9 cellular contexts compared by ENCODE assay signal in genomic region chr4:186132577-186133277, GRCh38. TPM values are rescaled to one million over a fixed set of nuclear protein-coding genes. Genes with fewer than 3 reads are reported as not detected.
DNase-seq lines count a peak whose midpoint lies in the region; FAIRE-seq and TF ChIP-seq lines count a peak whose summit lies in the region.
"Had no signal": no experiment of that assay in that cellular context is flagged by ENCODE, and none has a peak within 500 bp of the region (broad histone marks: within the 10 kb centered on the region; RNA-seq: fewer than 3 reads in every experiment).

No MANE protein-coding gene starts in this region.

- H3K27me3 ChIP-seq in HUES64 (ENCODE audit: insufficient read depth, low read length): no peaks in the 10 kb centered on the region
- H3K27me3 ChIP-seq in bronchial epithelial cell (ENCODE audit: control insufficient read depth, insufficient read depth, low read length): no peaks in the 10 kb centered on the region

- no peak overlapping the region for H3K27ac Mint-ChIP-seq in neural crest cell (ENCODE audit: unreplicated experiment)

- TF ChIP-seq CTCF in GM12873 (IDR thresholded peaks at IDR 0.05; ENCODE audit: insufficient read depth, low read depth, low read length, missing control alignments) (peak; percentile 41), bronchial epithelial cell (IDR thresholded peaks at IDR 0.05; ENCODE audit: insufficient read depth, low read length, severe bottlenecking) (peak; percentile 23), neural crest cell (conservative IDR thresholded peaks at IDR 0.05) (peak; percentile 55)

- no peaks in the 10 kb centered on the region for H3K9me3 Mint-ChIP-seq in neural crest cell

- H3K4me3 Mint-ChIP-seq in neural crest cell: peak overlapping the region; percentile 6

- H3K36me3 Mint-ChIP-seq in neural crest cell (ENCODE audit: low read depth): no peaks in the 10 kb centered on the region

- no peaks in the 10 kb centered on the region for H3K36me3 ChIP-seq in HUES64 (ENCODE audit: insufficient read depth, low read length)
- no peaks in the 10 kb centered on the region for H3K36me3 ChIP-seq in bronchial epithelial cell (ENCODE audit: control insufficient read depth, insufficient read depth, low read length)

- H3K9me3 ChIP-seq in HUES64 (ENCODE audit: insufficient read depth, low read depth, low read length): no peaks in the 10 kb centered on the region

- H3K4me1 ChIP-seq in HUES64 (ENCODE audit: insufficient read depth, low read length): peaks cover 20% of the 10 kb centered on the region; the same call in 1 of the 2 replicates

- H3K4me1 Mint-ChIP-seq in neural crest cell: peaks cover 21% of the 10 kb centered on the region

- 0 out of 2 replicates have a peak overlapping the region, but pooled peaks have one; percentile 2 for H3K27ac ChIP-seq in HUES64 (ENCODE audit: low read depth, low read length)

- 13% methylated on average over 3 of the region's 4 CpGs for WGBS in HUES64

- H3K9ac ChIP-seq in HUES64 (ENCODE audit: low read depth, low read length): no peak overlapping the region

- H3K27me3 Mint-ChIP-seq in neural crest cell (ENCODE audit: low read depth): no peaks in the 10 kb centered on the region

- DNase-seq in bronchial epithelial cell (ENCODE audit: low read depth): peak; percentile 59
- DNase-seq in neural crest cell (ENCODE audit: low read depth, low spot score): peak; percentile 28
- DNase-seq in activated CD8-positive, alpha-beta memory T cell treated with anti-CD3 and anti-CD28 coated beads for 24 hours: no peak
- DNase-seq in NCI-H2171 treated with DMSO at 0.1 percent for 48 hours (lab: John Stamatoyannopoulos, UW): no peak
- DNase-seq in GM19238 (ENCODE audit: insufficient read length, low spot score): no peak
- no peak for DNase-seq in OCI-M2 (lab: John Stamatoyannopoulos, UW; ENCODE audit: unreplicated experiment)
- DNase-seq: NCI-H187 had no signal

- FAIRE-seq in bronchial epithelial cell (lab: Jason Lieb, UNC): no peak

- H3K4me3 ChIP-seq in HUES64 (ENCODE audit: low read length) (no peak overlapping the region), bronchial epithelial cell (ENCODE audit: low read depth, low read length) (no peak overlapping the region)

RNA-seq across cellular contexts. Expression of gene FAM149A, which starts 28.2 kb away (rescaled TPM):
- 5.2 TPM for polyA plus RNA-seq in HUES64 (2013, experiment 1 of 2)
- 4.4 TPM for polyA plus RNA-seq in HUES64 (2013, experiment 2 of 2)
- 0.26 and 0.64 TPM in 2 replicates for total RNA-seq in bronchial epithelial cell
- 4.5 and 5.6 TPM in 2 replicates for total RNA-seq in neural crest cell

RNA-seq across cellular contexts. Expression of gene CYP4V2, which starts 58.6 kb away (rescaled TPM):
- polyA plus RNA-seq in HUES64 (2013, experiment 1 of 2): 1.4 TPM
- polyA plus RNA-seq in HUES64 (2013, experiment 2 of 2): 1.8 TPM
- 2.2 and 7.4 TPM in 2 replicates for total RNA-seq in bronchial epithelial cell
- 6.4 and 7.1 TPM in 2 replicates for total RNA-seq in neural crest cell

Comparison
In these comparisons a context has a peak if more than half of its experiments do, and no peak if none do; other contexts are left out.
1. DNase-seq: peak in bronchial epithelial cell (single experiment) and neural crest cell (single experiment); none in activated CD8-positive, alpha-beta memory T cell treated with anti-CD3 and anti-CD28 coated beads for 24 hours (single experiment), NCI-H2171 treated with DMSO at 0.1 percent for 48 hours (single experiment), GM19238 (single experiment) and OCI-M2 (single experiment).
2. Peak in every context shown above with its lines, with median percentiles within 50 percentile points of each other: CTCF ChIP-seq.